In the genomic region with DNA sequence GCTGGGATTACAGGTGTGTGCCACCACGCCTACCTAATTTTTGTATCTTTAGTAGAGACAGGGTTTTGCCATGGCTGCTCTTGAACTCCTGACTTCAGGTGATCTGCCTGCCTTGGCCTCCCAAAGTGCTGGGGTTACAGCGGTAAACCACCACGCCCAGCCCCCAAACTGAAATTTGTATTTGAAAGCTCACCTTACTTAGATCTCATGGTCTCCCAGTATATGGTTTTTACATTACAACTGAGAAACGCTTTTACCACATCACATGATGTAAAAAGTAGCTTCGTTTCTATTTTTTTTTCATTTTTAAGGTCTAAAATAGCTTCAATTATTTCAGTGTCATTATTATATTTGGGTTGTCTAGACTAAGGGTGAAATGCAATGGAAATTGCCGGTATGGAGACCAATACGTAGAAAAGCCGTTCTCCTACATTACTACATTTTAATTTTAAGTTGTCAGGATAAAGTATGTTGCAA, we compare ENCODE assay signal across 27 cellular contexts.
"Had no signal": no experiment of that assay in that cellular context is flagged by ENCODE, and none has a peak within 500 bp of the region (broad histone marks: within the 10 kb centered on the region; RNA-seq: fewer than 3 reads in every experiment).

No MANE protein-coding gene starts in this region.

- H3K27me3 ChIP-seq: colonic mucosa, dorsolateral prefrontal cortex, esophagus muscularis mucosa, esophagus squamous epithelium, foreskin keratinocyte, gastrocnemius medialis, gastroesophageal sphincter, heart left ventricle, heart right ventricle had no signal

- ATAC-seq: effector memory CD8-positive, alpha-beta T cell; esophagus mucosa; foreskin keratinocyte; gastrocnemius medialis; gastroesophageal sphincter; heart left ventricle; heart right ventricle had no signal

- H3K4me3 ChIP-seq: colonic mucosa, coronary artery, dorsolateral prefrontal cortex, esophagus muscularis mucosa, esophagus squamous epithelium, gastrocnemius medialis, gastroesophageal sphincter, heart left ventricle, heart right ventricle had no signal

- H3K27ac ChIP-seq: colonic mucosa, coronary artery, dorsolateral prefrontal cortex, epithelial cell of prostate, esophagus muscularis mucosa, esophagus squamous epithelium, foreskin keratinocyte, gastrocnemius medialis, gastroesophageal sphincter, heart left ventricle, heart right ventricle had no signal

- H3K9me3 ChIP-seq: colonic mucosa, esophagus squamous epithelium, gastrocnemius medialis had no signal

- H3K36me3 ChIP-seq: colonic mucosa, gastrocnemius medialis, heart left ventricle had no signal

- FAIRE-seq: colon, endometrium, endothelial cell of umbilical vein, frontal cortex had no signal

- DNase-seq: colonic mucosa; cortex of kidney; dermis blood vessel endothelial cell; dorsolateral prefrontal cortex; effector CD4-positive, alpha-beta T cell; effector CD8-positive, alpha-beta T cell; effector memory CD4-positive, alpha-beta T cell; effector memory CD8-positive, alpha-beta T cell; endodermal cell; erythroblast; esophagus squamous epithelium; foreskin fibroblast; foreskin keratinocyte; gastrocnemius medialis; glutamatergic neuron; head of caudate nucleus; heart left ventricle; heart right ventricle had no signal

- H3K4me1 ChIP-seq: colonic mucosa, esophagus muscularis mucosa, esophagus squamous epithelium, foreskin keratinocyte, gastroesophageal sphincter, heart left ventricle, heart right ventricle had no signal
